1 cellular context compared by ENCODE assay signal in genomic region chr14:75050852-75051555, GRCh38.
TF ChIP-seq lines count a peak whose summit lies in the region.

Gene MLH3 (minus strand): TSS chr14:75051467. CDS start chr14:75049655, 1,812 bp downstream.

TF ChIP-seq in HepG2, 621 proteins besides CTCF, POLR2A, EP300 and RAD21 (continued from another document and continues in another):
- peak; percentile 93 for TF ChIP-seq ZNF142 (CRISPR knock-in tag; IDR thresholded peaks at IDR 0.05)
- no peak for TF ChIP-seq ZNF570 (CRISPR knock-in tag; IDR thresholded peaks at IDR 0.05; ENCODE audit: borderline replicate concordance)
- TF ChIP-seq BRF2 (CRISPR knock-in tag; IDR thresholded peaks at IDR 0.05): no peak
- peak; percentile 21; the same call in 1 of the 2 replicates for TF ChIP-seq ZNF784 (CRISPR knock-in tag; IDR thresholded peaks at IDR 0.05; ENCODE audit: borderline replicate concordance)
- TF ChIP-seq ZNF775 (CRISPR knock-in tag; IDR thresholded peaks at IDR 0.05; ENCODE audit: borderline replicate concordance): no peak
- peak; percentile 71; the same call in 1 of the 2 replicates for TF ChIP-seq KDM5A (IDR thresholded peaks at IDR 0.05; ENCODE audit: borderline replicate concordance, low read length)
- peak; percentile 58; the same call in 1 of the 2 replicates for TF ChIP-seq ZNF225 (CRISPR knock-in tag; IDR thresholded peaks at IDR 0.05)
- TF ChIP-seq KLF6 (CRISPR knock-in tag; IDR thresholded peaks at IDR 0.05): peak; percentile 84; the same call in 1 of the 2 replicates
- TF ChIP-seq ZFP91 (CRISPR knock-in tag; IDR thresholded peaks at IDR 0.05; ENCODE audit: borderline replicate concordance): peak; percentile 60; the same call in 1 of the 2 replicates
- peak; percentile 95 for TF ChIP-seq MXD3 (CRISPR knock-in tag; IDR thresholded peaks at IDR 0.05)
- TF ChIP-seq SIN3A (IDR thresholded peaks at IDR 0.05; ENCODE audit: borderline replicate concordance, low read depth, low read length): no peak
- TF ChIP-seq NKX3-1 (CRISPR knock-in tag; IDR thresholded peaks at IDR 0.05): peak; percentile 56; the same call in 1 of the 2 replicates
- TF ChIP-seq HOXD1 (CRISPR knock-in tag; IDR thresholded peaks at IDR 0.05): 0 out of 2 replicates have a peak, but pooled peaks have one; percentile 67
- no peak for TF ChIP-seq ATF3 (CRISPR knock-in tag; IDR thresholded peaks at IDR 0.05)
- 0 out of 2 replicates have a peak, but pooled peaks have one; percentile 15 for TF ChIP-seq HDAC2 (CRISPR knock-in tag; IDR thresholded peaks at IDR 0.05)
- no peak for TF ChIP-seq ZBTB37 (CRISPR knock-in tag; IDR thresholded peaks at IDR 0.05)
- TF ChIP-seq EZH2 (conservative IDR thresholded peaks at IDR 0.05; ENCODE audit: low read depth, low read length): no peak
- no peak for TF ChIP-seq SATB2 (CRISPR knock-in tag; IDR thresholded peaks at IDR 0.05)
- TF ChIP-seq EED (CRISPR knock-in tag; IDR thresholded peaks at IDR 0.05): peak; percentile 68; the same call in 1 of the 2 replicates
- no peak for TF ChIP-seq ZNF460 (CRISPR knock-in tag; IDR thresholded peaks at IDR 0.05; ENCODE audit: borderline replicate concordance)
- TF ChIP-seq GMEB1 (CRISPR knock-in tag; IDR thresholded peaks at IDR 0.05; ENCODE audit: borderline replicate concordance): no peak
- 0 out of 2 replicates have a peak, but pooled peaks have one; percentile 21 for TF ChIP-seq ZKSCAN8 (CRISPR knock-in tag; IDR thresholded peaks at IDR 0.05; ENCODE audit: borderline replicate concordance)
- TF ChIP-seq ZNF691 (CRISPR knock-in tag; IDR thresholded peaks at IDR 0.05; ENCODE audit: borderline replicate concordance, low read depth): no peak
- 0 out of 2 replicates have a peak, but pooled peaks have one; percentile 60 for TF ChIP-seq ZNF703 (CRISPR knock-in tag; IDR thresholded peaks at IDR 0.05; ENCODE audit: borderline replicate concordance)
- no peak for TF ChIP-seq ELF4 (CRISPR knock-in tag; IDR thresholded peaks at IDR 0.05; ENCODE audit: borderline replicate concordance)
- 0 out of 2 replicates have a peak, but pooled peaks have one; percentile 9 for TF ChIP-seq HNF4A (CRISPR knock-in tag; IDR thresholded peaks at IDR 0.05)
- TF ChIP-seq HINFP (CRISPR knock-in tag; IDR thresholded peaks at IDR 0.05; ENCODE audit: low read depth): peak; percentile 76; the same call in 1 of the 2 replicates
- TF ChIP-seq JUND (CRISPR knock-in tag; IDR thresholded peaks at IDR 0.05): no peak
- no peak for TF ChIP-seq ZBED4 (CRISPR knock-in tag; IDR thresholded peaks at IDR 0.05; ENCODE audit: borderline replicate concordance)
- TF ChIP-seq LRRFIP1 (CRISPR knock-in tag; conservative IDR thresholded peaks at IDR 0.05): no peak
- no peak for TF ChIP-seq SMARCC2 (IDR thresholded peaks at IDR 0.05)
